In the genomic region with DNA sequence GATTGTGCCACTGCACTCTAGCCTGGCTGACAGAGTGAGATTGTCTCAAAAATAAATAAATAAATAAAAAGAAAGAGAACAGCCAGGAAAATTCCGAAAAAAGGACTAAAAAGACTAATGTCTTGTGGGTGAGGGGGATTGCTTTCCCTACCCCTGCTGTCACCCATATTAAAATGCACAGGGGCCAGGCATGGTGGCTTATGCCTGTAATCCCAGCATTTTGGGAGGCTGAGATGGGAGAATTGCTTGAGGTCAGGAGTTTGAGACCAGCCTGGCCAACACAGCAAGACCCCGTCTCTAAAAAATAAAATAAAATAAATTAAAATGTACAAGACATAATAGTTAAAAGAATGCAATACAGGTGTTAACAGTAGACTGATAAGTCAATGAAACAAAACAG, we compare ENCODE assay signal across 12 cellular contexts. TPM values are rescaled to one million over a fixed set of nuclear protein-coding genes. Genes with fewer than 3 reads are reported as not detected.
"Had no signal": no experiment of that assay in that cellular context is flagged by ENCODE, and none has a peak within 500 bp of the region (broad histone marks: within the 10 kb centered on the region; RNA-seq: fewer than 3 reads in every experiment).

No MANE protein-coding gene starts in this region.

- ATAC-seq: GM23338, HCT116 had no signal

- H3K9me3 ChIP-seq: HAP-1 had no signal

- DNase-seq: GM23248, GOT3, H7, H9, HCEC 1CT, HFFc6 had no signal

- H3K9ac ChIP-seq: GM23248 had no signal

- FAIRE-seq: H1, H54 had no signal

- H3K27ac ChIP-seq: GM23248 had no signal

- H3K4me3 ChIP-seq: GM23248, GM23338, HAP-1 had no signal

- H3K4me2 ChIP-seq: GM23338 had no signal

- H2AFZ ChIP-seq: GM23248, GM23338 had no signal

RNA-seq across cellular contexts. Expression of a gene that starts 14.3 kb away (rescaled TPM):
- total RNA-seq: H1, H4, H9 had no signal
